Comparison of ENCODE assay signal across 20 cellular contexts in genomic region chr22:49869855-49870712, GRCh38. TPM values are rescaled to one million over a fixed set of nuclear protein-coding genes. Genes with fewer than 3 reads are reported as not detected.
DNase-seq lines count a peak whose midpoint lies in the region; ATAC-seq, FAIRE-seq and TF ChIP-seq lines count a peak whose summit lies in the region.
"Had no signal": no experiment of that assay in that cellular context is flagged by ENCODE, and none has a peak within 500 bp of the region (broad histone marks: within the 10 kb centered on the region; RNA-seq: fewer than 3 reads in every experiment).

No MANE protein-coding gene starts in this region.

- H3K36me3 ChIP-seq in bronchial epithelial cell (ENCODE audit: control insufficient read depth, insufficient read depth, low read length): no peaks in the 10 kb centered on the region
- peaks cover 0 to 2% of the 10 kb centered on the region in 2 donors for H3K36me3 ChIP-seq in small intestine (ENCODE audit: control insufficient read depth in 2 of 2, insufficient read depth in 2 of 2, low read length in 2 of 2)
- peaks cover 31% of the 10 kb centered on the region for H3K36me3 ChIP-seq in MG63
- H3K36me3 ChIP-seq: pancreas, thyroid gland had no signal

- H3K36me3 Mint-ChIP-seq in activated naive CD4-positive, alpha-beta T cell treated with anti-CD3 and anti-CD28 coated beads, Interleukin-2, amount 50 U/mL, for 72 hours: peaks cover 34 to 71% of the 10 kb centered on the region in 2 donors

- peaks cover 9 to 36% of the 10 kb centered on the region in 2 donors for H3K9me3 Mint-ChIP-seq in activated naive CD4-positive, alpha-beta T cell treated with anti-CD3 and anti-CD28 coated beads, Interleukin-2, amount 50 U/mL, for 72 hours

- H3K4me1 ChIP-seq in small intestine (ENCODE audit: control insufficient read depth in 2 of 2, insufficient read depth in 1 of 2, low read depth in 1 of 2, low read length in 1 of 2): no peaks in the 10 kb centered on the region
- H3K4me1 ChIP-seq: left lung, pancreas, thyroid gland had no signal

- no peak overlapping the region for H3K27ac Mint-ChIP-seq in activated naive CD4-positive, alpha-beta T cell treated with anti-CD3 and anti-CD28 coated beads, Interleukin-2, amount 50 U/mL, for 72 hours
- H3K27ac Mint-ChIP-seq: B cell had no signal

- WGBS in small intestine, 3 donors: 90 to 97% (median 90%) methylated on average over 13 of the region's 14 CpGs

- FAIRE-seq in bronchial epithelial cell (lab: Jason Lieb, UNC): peak; percentile 70
- no peak for FAIRE-seq in small intestine (lab: Jason Lieb, UNC)
- FAIRE-seq: frontal cortex, pancreas had no signal

- TF ChIP-seq CTCF in bronchial epithelial cell (IDR thresholded peaks at IDR 0.05; ENCODE audit: insufficient read depth, low read length, severe bottlenecking): no peak

- H3K9me3 ChIP-seq in small intestine (ENCODE audit: control insufficient read depth, low read depth) (no peaks in the 10 kb centered on the region), MG63 (peaks cover 27% of the 10 kb centered on the region)
- H3K9me3 ChIP-seq: pancreas, thyroid gland had no signal

- H3K4me3 ChIP-seq in bronchial epithelial cell (ENCODE audit: low read depth, low read length) (no peak overlapping the region), small intestine (ENCODE audit: low read depth in 1 of 2, low read length in 2 of 2) (no peak overlapping the region), MG63 (no peak overlapping the region)
- H3K4me3 ChIP-seq: left lung, pancreas, thyroid gland had no signal

- peak overlapping the region in 1 of 2 donors; percentile 22 for H3K27ac ChIP-seq in small intestine (ENCODE audit: low read depth in 1 of 2, low read length in 1 of 2)
- H3K27ac ChIP-seq: left lung, pancreas, thyroid gland had no signal

- peak; percentile 30 to 59 for ATAC-seq in activated naive CD4-positive, alpha-beta T cell treated with anti-CD3 and anti-CD28 coated beads, Interleukin-2, amount 50 U/mL, for 72 hours
- ATAC-seq: left lung, pancreas had no signal

- H3K27me3 ChIP-seq in bronchial epithelial cell (ENCODE audit: control insufficient read depth, insufficient read depth, low read length) (no peaks in the 10 kb centered on the region), small intestine (ENCODE audit: control insufficient read depth in 2 of 2, insufficient read depth in 2 of 2, low read length in 2 of 2) (no peaks in the 10 kb centered on the region), MG63 (no peaks in the 10 kb centered on the region)
- H3K27me3 ChIP-seq: left lung, pancreas, thyroid gland had no signal

- DNase-seq in activated naive CD4-positive, alpha-beta T cell treated with anti-CD3 and anti-CD28 coated beads, Interleukin-2, amount 50 U/mL, for 72 hours (ENCODE audit: low spot score in 2 of 2): no peak
- DNase-seq in activated naive CD4-positive, alpha-beta T cell treated with anti-CD3 and anti-CD28 coated beads, Interleukin-2, amount 50 U/mL, for 16 hours: no peak
- DNase-seq in OCI-M1 (lab: John Stamatoyannopoulos, UW): peak; percentile 9
- DNase-seq in bronchial epithelial cell (ENCODE audit: low read depth): no peak
- DNase-seq in small intestine: peak; percentile 25
- no peak for DNase-seq in GM19240 (ENCODE audit: insufficient read length, low spot score)
- DNase-seq in NCI-H69 (lab: John Stamatoyannopoulos, UW): no peak
- DNase-seq in MG63: no peak
- DNase-seq: amygdala; DMS53; left lung; MV-4-11; NCI-H2081; NCI-H510A; pancreas; SIG-M5; stimulated activated CD4-positive, alpha-beta T cell treated with anti-CD3 and anti-CD28 coated beads, Interleukin-4, amount 100 ng/mL, for 4 hours; thyroid gland had no signal

RNA-seq across cellular contexts. Expression of gene ZBED4, which starts 16.4 kb away (rescaled TPM):
- 10 to 100 TPM; 18.4 to 20.7 TPM for total RNA-seq in activated naive CD4-positive, alpha-beta T cell treated with anti-CD3 and anti-CD28 coated beads, Interleukin-2, amount 50 U/mL, for 72 hours
- total RNA-seq in bronchial epithelial cell: 14.0 and 15.7 TPM in 2 replicates
- 1 to 10 TPM; 3.2 to 7.8 (median 3.4) TPM for polyA plus RNA-seq in small intestine
- total RNA-seq in MG63 (2014; rRNA removed; shearing (Covaris generic); ENCODE audit: low replicate concordance): 5.8 and 9.4 TPM in 2 replicates

RNA-seq across cellular contexts. Expression of gene BRD1, which starts 42.4 kb away (rescaled TPM):
- 10 to 100 TPM; 27.7 to 39.0 TPM for total RNA-seq in activated naive CD4-positive, alpha-beta T cell treated with anti-CD3 and anti-CD28 coated beads, Interleukin-2, amount 50 U/mL, for 72 hours
- total RNA-seq in bronchial epithelial cell: 18.2 and 28.0 TPM in 2 replicates
- polyA plus RNA-seq in small intestine: 10 to 100 TPM; 18.5 to 28.4 (median 19.5) TPM
- total RNA-seq in MG63 (2014; rRNA removed; shearing (Covaris generic); ENCODE audit: low replicate concordance): 17.3 and 18.0 TPM in 2 replicates

RNA-seq across cellular contexts. Expression of gene ALG12, which starts 48.2 kb away (rescaled TPM):
- total RNA-seq in activated naive CD4-positive, alpha-beta T cell treated with anti-CD3 and anti-CD28 coated beads, Interleukin-2, amount 50 U/mL, for 72 hours: 10 to 100 TPM; 14.8 to 15.3 TPM
- 11.8 and 18.7 TPM in 2 replicates for total RNA-seq in bronchial epithelial cell
- 10 to 100 TPM in 1 of 3 donors, 1 to 10 TPM in 2; 9.4 to 15.2 (median 9.5) TPM for polyA plus RNA-seq in small intestine
- total RNA-seq in MG63 (2014; rRNA removed; shearing (Covaris generic); ENCODE audit: low replicate concordance): 14.1 and 34.2 TPM in 2 replicates

RNA-seq across cellular contexts. Expression of gene CRELD2, which starts 48.4 kb away (rescaled TPM):
- 10 to 100 TPM; 19.1 to 31.0 TPM for total RNA-seq in activated naive CD4-positive, alpha-beta T cell treated with anti-CD3 and anti-CD28 coated beads, Interleukin-2, amount 50 U/mL, for 72 hours
- total RNA-seq in bronchial epithelial cell: 57.4 and 71.6 TPM in 2 replicates
- polyA plus RNA-seq in small intestine: 100 to 1,000 TPM in 1 of 3 donors, 10 to 100 TPM in 2; 11.9 to 107 (median 20.8) TPM
- total RNA-seq in MG63 (2014; rRNA removed; shearing (Covaris generic); ENCODE audit: low replicate concordance): 41.8 and 71.8 TPM in 2 replicates

Comparison
In these comparisons a context has a peak if more than half of its experiments do, and no peak if none do; other contexts are left out.
1. DNase-seq: peak in OCI-M1 (single experiment) and small intestine (single experiment); none in activated naive CD4-positive, alpha-beta T cell treated with anti-CD3 and anti-CD28 coated beads, Interleukin-2, amount 50 U/mL, for 72 hours (0 of 2), activated naive CD4-positive, alpha-beta T cell treated with anti-CD3 and anti-CD28 coated beads, Interleukin-2, amount 50 U/mL, for 16 hours (single experiment), bronchial epithelial cell (single experiment), GM19240 (single experiment), NCI-H69 (single experiment) and MG63 (single experiment).